1 cellular context compared by ENCODE assay signal in the genomic region with DNA sequence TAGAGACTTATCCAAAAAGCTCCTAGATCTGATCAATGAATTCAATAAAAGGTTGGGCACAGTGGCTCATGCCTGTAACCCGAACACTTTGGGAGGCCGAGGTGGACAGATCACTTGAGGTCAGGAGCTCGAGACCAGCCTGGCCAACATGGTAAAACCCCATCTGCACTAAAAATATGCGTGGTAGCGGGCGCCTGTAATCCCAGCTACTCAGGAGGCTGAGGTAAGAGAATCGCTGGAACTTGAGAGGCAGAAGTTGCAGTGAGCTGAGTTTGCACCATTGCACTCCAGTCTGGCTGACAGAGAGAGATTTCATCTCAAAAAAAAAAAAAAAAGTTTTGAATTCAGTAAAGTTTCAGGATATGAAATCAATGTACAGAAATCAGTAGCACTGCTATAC.
TF ChIP-seq lines count a peak whose summit lies in the region.

No MANE protein-coding gene starts in this region.

TF ChIP-seq in K562, 482 proteins besides CTCF, POLR2A, EP300 and RAD21:
- TF ChIP-seq, protein P1, sequence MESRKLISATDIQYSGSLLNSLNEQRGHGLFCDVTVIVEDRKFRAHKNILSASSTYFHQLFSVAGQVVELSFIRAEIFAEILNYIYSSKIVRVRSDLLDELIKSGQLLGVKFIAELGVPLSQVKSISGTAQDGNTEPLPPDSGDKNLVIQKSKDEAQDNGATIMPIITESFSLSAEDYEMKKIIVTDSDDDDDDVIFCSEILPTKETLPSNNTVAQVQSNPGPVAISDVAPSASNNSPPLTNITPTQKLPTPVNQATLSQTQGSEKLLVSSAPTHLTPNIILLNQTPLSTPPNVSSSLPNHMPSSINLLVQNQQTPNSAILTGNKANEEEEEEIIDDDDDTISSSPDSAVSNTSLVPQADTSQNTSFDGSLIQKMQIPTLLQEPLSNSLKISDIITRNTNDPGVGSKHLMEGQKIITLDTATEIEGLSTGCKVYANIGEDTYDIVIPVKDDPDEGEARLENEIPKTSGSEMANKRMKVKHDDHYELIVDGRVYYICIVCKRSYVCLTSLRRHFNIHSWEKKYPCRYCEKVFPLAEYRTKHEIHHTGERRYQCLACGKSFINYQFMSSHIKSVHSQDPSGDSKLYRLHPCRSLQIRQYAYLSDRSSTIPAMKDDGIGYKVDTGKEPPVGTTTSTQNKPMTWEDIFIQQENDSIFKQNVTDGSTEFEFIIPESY (CRISPR knock-in tag; IDR thresholded peaks at IDR 0.05), result peak; percentile 61
- TF ChIP-seq ZNF354B (CRISPR knock-in tag; IDR thresholded peaks at IDR 0.05), result no peak
